Comparison of ENCODE assay signal across 1 cellular context in genomic region chr1:32891241-32891570, GRCh38.
TF ChIP-seq lines count a peak whose summit lies in the region.

No MANE protein-coding gene starts in this region.

TF ChIP-seq in K562, 482 proteins besides CTCF, POLR2A, EP300 and RAD21:
- 0 out of 2 replicates have a peak, but pooled peaks have one; percentile 9 for TF ChIP-seq HMBOX1 (IDR thresholded peaks at IDR 0.05)
- no peak for TF ChIP-seq HINFP (tag; conservative IDR thresholded peaks at IDR 0.05; ENCODE audit: low read depth)
